8 cellular contexts compared by ENCODE assay signal in the genomic region with DNA sequence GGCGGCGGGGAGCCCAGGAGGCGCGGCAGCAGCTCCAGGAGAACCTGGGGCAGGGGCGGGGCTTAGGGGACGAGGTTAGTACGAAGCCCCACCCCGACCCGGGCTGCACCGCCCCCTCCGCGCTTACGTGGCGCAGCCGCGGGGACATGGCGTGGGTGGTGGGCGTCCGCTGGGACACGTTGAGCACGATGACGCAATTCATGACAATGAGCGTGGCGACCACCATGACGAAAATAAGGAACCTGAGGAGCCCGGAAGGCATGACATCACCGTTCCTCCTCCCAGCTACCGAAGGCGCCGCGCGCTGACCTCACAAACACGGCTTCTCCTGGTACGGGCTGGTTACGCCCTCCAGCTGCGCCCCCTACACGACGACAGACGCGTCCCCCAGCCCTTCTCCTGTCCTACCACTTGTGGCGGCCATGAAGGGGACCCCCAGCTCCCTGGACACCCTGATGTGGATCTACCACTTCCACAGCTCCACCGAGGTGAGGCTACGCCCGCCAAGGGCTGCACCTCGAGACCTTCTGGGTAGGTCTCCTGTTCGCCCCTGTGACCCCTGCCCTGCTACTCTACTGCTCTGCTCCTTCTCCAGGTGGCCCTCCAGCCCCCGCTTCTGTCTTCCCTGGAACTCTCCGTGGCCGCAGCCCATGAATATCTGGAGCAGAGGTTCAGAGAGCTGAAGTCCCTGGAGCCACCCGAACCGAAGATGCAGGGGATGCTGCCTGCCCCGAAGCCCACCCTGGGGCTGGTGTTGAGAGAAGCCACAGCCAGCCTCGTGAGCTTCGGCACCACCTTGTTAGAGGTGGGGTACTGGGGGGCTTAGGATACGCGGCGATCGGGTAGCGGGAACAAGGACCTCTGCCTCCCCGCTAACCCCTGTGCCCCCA. TPM values are rescaled to one million over a fixed set of nuclear protein-coding genes. Genes with fewer than 3 reads are reported as not detected.
A peak's percentile ranks its signal among the peaks of the same experiment; 100 is the strongest.
DNase-seq lines count a peak whose midpoint lies in the region; ATAC-seq, FAIRE-seq and TF ChIP-seq lines count a peak whose summit lies in the region.

A gene (plus strand): TSS at position 196 of the 890 bp plus-strand sequence. CDS start 227 bp downstream, at position 423.

- H3K4me1 ChIP-seq in stomach smooth muscle (ENCODE audit: control insufficient read depth, insufficient read depth, low read length): peaks cover 28% of the 10 kb centered on the region

- peak; percentile 67 for FAIRE-seq in GM18507 (lab: Jason Lieb, UNC)

- peaks cover 18 to 24% of the 10 kb centered on the region in 2 donors for H3K36me3 ChIP-seq in stomach smooth muscle (ENCODE audit: control insufficient read depth in 2 of 2, insufficient read depth in 2 of 2, low read length in 2 of 2)

- H3K27me3 ChIP-seq in stomach smooth muscle (ENCODE audit: control insufficient read depth in 1 of 2, insufficient read depth in 2 of 2, low read length in 2 of 2): peaks cover 28 to 41% of the 10 kb centered on the region in 2 donors

- H3K9ac ChIP-seq in stomach smooth muscle (ENCODE audit: low read length in 2 of 2): peak within 1 kb of the TSS; percentile 42 to 51

- H3K4me3 ChIP-seq in fibroblast of villous mesenchyme (ENCODE audit: low read depth, low read length) (peak within 1 kb of the TSS; percentile 66), stomach smooth muscle (ENCODE audit: low read length in 2 of 2) (peak within 1 kb of the TSS; percentile 66 to 70)

- no peak for ATAC-seq in HG02981 (IDR thresholded peaks at IDR 0.05; ENCODE audit: unreplicated experiment)

- H3K9me3 ChIP-seq in stomach smooth muscle (ENCODE audit: control insufficient read depth in 2 of 2, low read length in 2 of 2): no peaks in the 10 kb centered on the region

- H3K27ac ChIP-seq in stomach smooth muscle (ENCODE audit: low read length): no peak within 1 kb of the TSS

- DNase-seq in GM18507 (ENCODE audit: extremely low spot score, insufficient read length, low read depth) (peak; percentile 70), NCI-H69 (lab: John Stamatoyannopoulos, UW) (peak; percentile 15), fibroblast of villous mesenchyme (ENCODE audit: low read depth) (peak; percentile 78), occipital lobe (lab: John Stamatoyannopoulos, UW) (peak; percentile 68), dedifferentiated amniotic fluid mesenchymal stem cell (ENCODE audit: extremely low spot score) (no peak)
- DNase-seq in activated effector memory CD4-positive, alpha-beta T cell treated with Interleukin-2 at 50 U/mL for 16 hours: peak; percentile 76

- no peak for TF ChIP-seq CTCF in fibroblast of villous mesenchyme (IDR thresholded peaks at IDR 0.05; ENCODE audit: insufficient read depth, low read depth, low read length)

RNA-seq across cellular contexts. Expression of the gene that starts here (rescaled TPM):
- total RNA-seq in fibroblast of villous mesenchyme (3.5 and 3.9 TPM in 2 replicates), occipital lobe (6.9 TPM)
